ENCODE assay signal across 14 cellular contexts in genomic region chr5:122142480-122142879, GRCh38. TPM values are rescaled to one million over a fixed set of nuclear protein-coding genes. Genes with fewer than 3 reads are reported as not detected.
DNase-seq lines count a peak whose midpoint lies in the region; ATAC-seq, FAIRE-seq and TF ChIP-seq lines count a peak whose summit lies in the region.
"Had no signal": no experiment of that assay in that cellular context is flagged by ENCODE, and none has a peak within 500 bp of the region (broad histone marks: within the 10 kb centered on the region; RNA-seq: fewer than 3 reads in every experiment).

No MANE protein-coding gene starts in this region.

- no peak overlapping the region for H3K4me3 ChIP-seq in endothelial cell of umbilical vein (replicated peaks in 1 of 3; ENCODE audit: insufficient read depth in 1 of 3, low read depth in 1 of 3, low read length in 3 of 3)
- H3K4me3 ChIP-seq: testis had no signal

- H3K9me1 ChIP-seq in endothelial cell of umbilical vein (replicated peaks; ENCODE audit: control insufficient read depth, extremely low read depth, insufficient read depth, low read length) = no peaks in the 10 kb centered on the region

- no peak for TF ChIP-seq POLR2A in endothelial cell of umbilical vein (IDR thresholded peaks at IDR 0.05; ENCODE audit: low read depth, low read length)

- no peak overlapping the region for H3K4me2 ChIP-seq in endothelial cell of umbilical vein (ENCODE audit: insufficient read depth, low read length)

- ATAC-seq in GM21423 (IDR thresholded peaks at IDR 0.05; ENCODE audit: unreplicated experiment) = no peak
- ATAC-seq in GM18511 (IDR thresholded peaks at IDR 0.05; ENCODE audit: unreplicated experiment) = no peak
- ATAC-seq: left lobe of liver had no signal

- no peaks in the 10 kb centered on the region for H3K79me2 ChIP-seq in endothelial cell of umbilical vein (ENCODE audit: control insufficient read depth, insufficient read depth, low read length)

- CTCF ChIA-PET in endothelial cell of umbilical vein (lab: Charles Lee) (interaction anchor here (2.0 to 3.5 kb wide), 2 partner anchors 14 to 16 kb away, joined by 6 to 15 read pairs; no protein-coding TSS in a partner anchor), HEK293T (lab: Yijun Ruan, JAX) (interaction anchor here (2.7 kb wide), 1 partner anchor 14 kb away, joined by 7 read pairs; no protein-coding TSS in a partner anchor)

- H3K4me1 Mint-ChIP-seq in osteocyte (ENCODE audit: unreplicated experiment) = peaks cover 9% of the 10 kb centered on the region

- no peak overlapping the region for H3K9ac ChIP-seq in endothelial cell of umbilical vein (replicated peaks; ENCODE audit: extremely low read depth, insufficient read depth, low read length)

- intact Hi-C loops in endothelial cell of umbilical vein (cut with micrococcal nuclease) = no loop called here

- no peaks in the 10 kb centered on the region for H3K27me3 Mint-ChIP-seq in osteocyte (ENCODE audit: unreplicated experiment)

- H4K20me1 ChIP-seq in endothelial cell of umbilical vein (replicated peaks; ENCODE audit: control insufficient read depth, extremely low read depth, insufficient read depth, low read length) = no peaks in the 10 kb centered on the region

- H3K9me3 Mint-ChIP-seq in osteocyte (ENCODE audit: unreplicated experiment) = no peaks in the 10 kb centered on the region
- H3K9me3 Mint-ChIP-seq: nephron had no signal

- H3K27ac Mint-ChIP-seq in osteocyte (ENCODE audit: unreplicated experiment) = peak overlapping the region; percentile 29
- H3K27ac Mint-ChIP-seq: nephron had no signal

- no peak overlapping the region for H2AFZ ChIP-seq in endothelial cell of umbilical vein (ENCODE audit: low read depth, low read length)

- no peaks in the 10 kb centered on the region for H3K4me1 ChIP-seq in endothelial cell of umbilical vein (ENCODE audit: control insufficient read depth, extremely low read depth, insufficient read depth, low read length)
- H3K4me1 ChIP-seq: testis had no signal

- H3K27ac ChIP-seq in endothelial cell of umbilical vein (ENCODE audit: insufficient read depth, low read depth, low read length) = no peak overlapping the region
- H3K27ac ChIP-seq: testis had no signal

- no peaks in the 10 kb centered on the region for H3K36me3 Mint-ChIP-seq in osteocyte (ENCODE audit: unreplicated experiment)

- no peaks in the 10 kb centered on the region for H3K36me3 ChIP-seq in endothelial cell of umbilical vein (ENCODE audit: control insufficient read depth in 2 of 2, extremely low read depth in 1 of 2, insufficient read depth in 2 of 2, low read length in 2 of 2)

- BruUV-seq in endothelial cell of umbilical vein (replicated peaks; lab: Mats Ljungman, UMichigan) = no TSS peak

- POLR2A ChIA-PET in endothelial cell of umbilical vein (lab: Charles Lee) = no interaction called here
- POLR2A ChIA-PET in HEK293T (lab: Yijun Ruan, JAX) = no interaction called here

- no peaks in the 10 kb centered on the region for H3K9me3 ChIP-seq in endothelial cell of umbilical vein (replicated peaks; ENCODE audit: control insufficient read depth, insufficient read depth, low read length)
- H3K9me3 ChIP-seq: testis had no signal

- DNase-seq in GM04503 (ENCODE audit: low read depth) (peak; percentile 90), RPMI7951 (ENCODE audit: low read depth) (peak; percentile 80), endothelial cell of umbilical vein (ENCODE audit: low read depth, low spot score) (no peak), osteocyte (ENCODE audit: extremely low spot score, unreplicated experiment) (no peak), NCI-H69 (lab: John Stamatoyannopoulos, UW) (no peak), HEK293T (ENCODE audit: extremely low spot score) (no peak)
- DNase-seq: activated CD8-positive, alpha-beta memory T cell treated with anti-CD3 and anti-CD28 coated beads, Interleukin-2, amount 50 U/mL, for 4 hours; KG1; NCI-H187 treated with DMSO at 0.1 percent for 48 hours; testis had no signal

- TF ChIP-seq CTCF in endothelial cell of umbilical vein (IDR thresholded peaks at IDR 0.05; ENCODE audit: extremely low read depth in 1 of 2, insufficient read depth in 1 of 2, low read depth in 1 of 2, low read length in 2 of 2) = no peak
- TF ChIP-seq CTCF in osteocyte (IDR thresholded peaks at IDR 0.05) = no peak

- dilution Hi-C loops in endothelial cell of umbilical vein (cut with MboI; ENCODE audit: extremely low pct_ligation_motif_present, low sequenced_read_pairs) = no loop called here

- no peak overlapping the region for H3K4me3 Mint-ChIP-seq in osteocyte (ENCODE audit: unreplicated experiment)
- H3K4me3 Mint-ChIP-seq: nephron had no signal

- no peaks in the 10 kb centered on the region for H3K27me3 ChIP-seq in endothelial cell of umbilical vein (ENCODE audit: control insufficient read depth in 2 of 2, insufficient read depth in 2 of 2, low read length in 2 of 2)
- H3K27me3 ChIP-seq: testis had no signal

- FAIRE-seq in endothelial cell of umbilical vein (lab: Jason Lieb, UNC) = no peak

TF ChIP-seq in endothelial cell of umbilical vein, 7 proteins besides CTCF, POLR2A, EP300 and RAD21:
- TF ChIP-seq MAX (IDR thresholded peaks at IDR 0.05; ENCODE audit: insufficient read depth, insufficient read length) (no peak), FOS (IDR thresholded peaks at IDR 0.05; ENCODE audit: borderline replicate concordance, insufficient read depth, low read length) (peak; percentile 66)

TF ChIP-seq in HEK293T, 16 proteins besides CTCF, POLR2A, EP300 and RAD21:
- TF ChIP-seq NFRKB (IDR thresholded peaks at IDR 0.05) (no peak), SP1 (IDR thresholded peaks at IDR 0.05) (no peak), CTBP1 (IDR thresholded peaks at IDR 0.05; ENCODE audit: borderline replicate concordance) (no peak), PKNOX1 (IDR thresholded peaks at IDR 0.05) (no peak), LEF1 (IDR thresholded peaks at IDR 0.05; ENCODE audit: borderline replicate concordance) (no peak), HDGF (IDR thresholded peaks at IDR 0.05; ENCODE audit: borderline replicate concordance) (no peak), BHLHE40 (IDR thresholded peaks at IDR 0.05; ENCODE audit: borderline replicate concordance) (no peak), ARNT (IDR thresholded peaks at IDR 0.05) (no peak), ZNF384 (IDR thresholded peaks at IDR 0.05) (no peak), FOXM1 (IDR thresholded peaks at IDR 0.05; ENCODE audit: borderline replicate concordance) (no peak), TARDBP (IDR thresholded peaks at IDR 0.05) (no peak), SUZ12 (IDR thresholded peaks at IDR 0.05) (no peak), L3MBTL2 (conservative IDR thresholded peaks at IDR 0.05) (no peak), FOXK2 (IDR thresholded peaks at IDR 0.05) (no peak), FOXA1 (IDR thresholded peaks at IDR 0.05) (no peak)

RNA-seq across cellular contexts. Expression of gene ZNF474, which starts 13.1 kb away (rescaled TPM):
- total RNA-seq in RPMI7951 (2014; rRNA removed; shearing (Covaris generic)) = 0.24 and 0.39 TPM in 2 replicates
- 0.16 TPM in 1 of 2 replicates, not detected in the other for total RNA-seq in endothelial cell of umbilical vein
- polyA plus RNA-seq in endothelial cell of umbilical vein = 0.03 TPM in 2 replicates
- 0.03 and 0.04 TPM in 2 replicates for polyA plus RNA-seq in endothelial cell of umbilical vein (2011; cell fraction: cytosol; rRNA removed)
- polyA plus RNA-seq in endothelial cell of umbilical vein (2011; cell fraction: nucleus; rRNA removed) = 0.24 and 0.38 TPM in 2 replicates
- not detected in 2 replicates for polyA plus RNA-seq in endothelial cell of umbilical vein (2012)
- polyA minus RNA-seq in endothelial cell of umbilical vein = not detected in 2 replicates
- not detected for polyA minus RNA-seq in endothelial cell of umbilical vein (2011; cell fraction: cytosol; rRNA and poly(A)+ RNA removed)
- polyA minus RNA-seq in endothelial cell of umbilical vein (2011; cell fraction: nucleus; rRNA and poly(A)+ RNA removed) = 0.29 and 0.63 TPM in 2 replicates
- not detected in 2 replicates for total RNA-seq in osteocyte

Comparison
In these comparisons a context has a peak if more than half of its experiments do, and no peak if none do; other contexts are left out.
1. DNase-seq: peak in GM04503 (single experiment) and RPMI7951 (single experiment); none in endothelial cell of umbilical vein (single experiment), osteocyte (single experiment), NCI-H69 (single experiment) and HEK293T (single experiment).